ENCODE assay signal across 8 cellular contexts in genomic region chr5:56148453-56148971, GRCh38.
DNase-seq lines count a peak whose midpoint lies in the region; ATAC-seq and TF ChIP-seq lines count a peak whose summit lies in the region.

No MANE protein-coding gene starts in this region.

- H3K36me3 Mint-ChIP-seq in activated naive CD4-positive, alpha-beta T cell treated with anti-CD3 and anti-CD28 coated beads, Interleukin-2, amount 50 U/mL, for 24 hours: no peaks in the 10 kb centered on the region
- H3K36me3 Mint-ChIP-seq in progenitor cell of endocrine pancreas (ENCODE audit: insufficient read depth): no peaks in the 10 kb centered on the region

- peak; percentile 97 for ATAC-seq in GM21723 (IDR thresholded peaks at IDR 0.05; ENCODE audit: unreplicated experiment)
- no peak for ATAC-seq in upper lobe of right lung

- peaks cover 72% of the 10 kb centered on the region for H3K4me1 Mint-ChIP-seq in activated naive CD4-positive, alpha-beta T cell treated with anti-CD3 and anti-CD28 coated beads, Interleukin-2, amount 50 U/mL, for 24 hours
- peaks cover 8% of the 10 kb centered on the region for H3K4me1 Mint-ChIP-seq in progenitor cell of endocrine pancreas (ENCODE audit: low read depth)

- TF ChIP-seq CTCF in GM13976 (IDR thresholded peaks at IDR 0.05; ENCODE audit: borderline replicate concordance, control extremely low read depth, extremely low read depth, insufficient read depth, missing control alignments): no peak
- no peak for TF ChIP-seq CTCF in upper lobe of right lung (IDR thresholded peaks at IDR 0.05)
- TF ChIP-seq CTCF in progenitor cell of endocrine pancreas (IDR thresholded peaks at IDR 0.05; ENCODE audit: unreplicated experiment): no peak

- intact Hi-C loops in upper lobe of right lung (cut with DNase I): no loop called here

- peak; percentile 48 for DNase-seq in GM13976 (ENCODE audit: low spot score)
- peak; percentile 7 for DNase-seq in NCI-H1092 (lab: John Stamatoyannopoulos, UW)
- DNase-seq in upper lobe of right lung: no peak
- DNase-seq in HUDEP-2 (lab: John Stamatoyannopoulos, UW; ENCODE audit: unreplicated experiment in 76 of 76): no peak
- no peak for DNase-seq in progenitor cell of endocrine pancreas (ENCODE audit: low spot score, unreplicated experiment)
- no peak for DNase-seq in activated effector memory CD4-positive, alpha-beta T cell treated with anti-CD3 and anti-CD28 coated beads, Interleukin-2, amount 50 U/mL, for 16 hours

- H3K27ac ChIP-seq in upper lobe of right lung: no peak overlapping the region

- H3K27ac Mint-ChIP-seq in activated naive CD4-positive, alpha-beta T cell treated with anti-CD3 and anti-CD28 coated beads, Interleukin-2, amount 50 U/mL, for 24 hours: peak overlapping the region; percentile 74
- no peak overlapping the region for H3K27ac Mint-ChIP-seq in progenitor cell of endocrine pancreas

- H3K4me3 Mint-ChIP-seq in activated naive CD4-positive, alpha-beta T cell treated with anti-CD3 and anti-CD28 coated beads, Interleukin-2, amount 50 U/mL, for 24 hours: peak overlapping the region; percentile 60
- H3K4me3 Mint-ChIP-seq in progenitor cell of endocrine pancreas (ENCODE audit: low read depth): no peak overlapping the region

- H3K27me3 Mint-ChIP-seq in activated naive CD4-positive, alpha-beta T cell treated with anti-CD3 and anti-CD28 coated beads, Interleukin-2, amount 50 U/mL, for 24 hours: no peaks in the 10 kb centered on the region
- H3K27me3 Mint-ChIP-seq in progenitor cell of endocrine pancreas: no peaks in the 10 kb centered on the region

- no peak overlapping the region for H3K4me3 ChIP-seq in upper lobe of right lung

- in situ Hi-C loops in GM13976 (cut with MboI; ENCODE audit: low sequenced_read_pairs, unreplicated experiment): no loop called here

- no peaks in the 10 kb centered on the region for H3K9me3 Mint-ChIP-seq in activated naive CD4-positive, alpha-beta T cell treated with anti-CD3 and anti-CD28 coated beads, Interleukin-2, amount 50 U/mL, for 24 hours
- no peaks in the 10 kb centered on the region for H3K9me3 Mint-ChIP-seq in progenitor cell of endocrine pancreas (ENCODE audit: low read depth)

- no peaks in the 10 kb centered on the region for H3K4me1 ChIP-seq in upper lobe of right lung

- no peaks in the 10 kb centered on the region for H3K27me3 ChIP-seq in upper lobe of right lung

- no peaks in the 10 kb centered on the region for H3K9me3 ChIP-seq in upper lobe of right lung

- no peaks in the 10 kb centered on the region for H3K36me3 ChIP-seq in upper lobe of right lung

Comparison
In these comparisons a context has a peak if more than half of its experiments do, and no peak if none do; other contexts are left out.
1. DNase-seq: peak in GM13976 (single experiment) and NCI-H1092 (single experiment); none in upper lobe of right lung (single experiment), HUDEP-2 (0 of 76), progenitor cell of endocrine pancreas (single experiment) and activated effector memory CD4-positive, alpha-beta T cell treated with anti-CD3 and anti-CD28 coated beads, Interleukin-2, amount 50 U/mL, for 16 hours (single experiment).